Comparison of ENCODE assay signal across 8 cellular contexts in genomic region chr1:9651220-9651564, GRCh38. TPM values are rescaled to one million over a fixed set of nuclear protein-coding genes. Genes with fewer than 3 reads are reported as not detected.
A peak's percentile ranks its signal among the peaks of the same experiment; 100 is the strongest.
DNase-seq lines count a peak whose midpoint lies in the region; ATAC-seq and TF ChIP-seq lines count a peak whose summit lies in the region.

No MANE protein-coding gene starts in this region.

- WGBS in lower leg skin, 2 donors, result 27 to 30% methylated on average over 10 of the region's 10 CpGs
- WGBS in transverse colon (ENCODE audit: low coverage in 1 of 2), 2 donors, result 12 to 22% methylated on average over 7 to 10 of the region's 10 CpGs

- no peaks in the 10 kb centered on the region for H3K36me3 ChIP-seq in transverse colon

- no peaks in the 10 kb centered on the region for H3K9me3 ChIP-seq in transverse colon

- no peaks in the 10 kb centered on the region for H3K9me3 Mint-ChIP-seq in activated naive CD4-positive, alpha-beta T cell treated with anti-CD3 and anti-CD28 coated beads, Interleukin-2, amount 50 U/mL, for 24 hours
- H3K9me3 Mint-ChIP-seq in activated naive CD8-positive, alpha-beta T cell treated with anti-CD3 and anti-CD28 coated beads, Interleukin-2, amount 50 U/mL, for 24 hours, result no peaks in the 10 kb centered on the region

- no peaks in the 10 kb centered on the region for H3K27me3 Mint-ChIP-seq in activated naive CD4-positive, alpha-beta T cell treated with anti-CD3 and anti-CD28 coated beads, Interleukin-2, amount 50 U/mL, for 24 hours
- H3K27me3 Mint-ChIP-seq in activated naive CD8-positive, alpha-beta T cell treated with anti-CD3 and anti-CD28 coated beads, Interleukin-2, amount 50 U/mL, for 24 hours, result no peaks in the 10 kb centered on the region

- peak overlapping the region; percentile 48 for H3K4me3 ChIP-seq in lower leg skin (ENCODE audit: low read depth, poor library complexity, severe bottlenecking)
- H3K4me3 ChIP-seq in transverse colon, result peak overlapping the region in 3 of 4 donors; percentile 35 to 55 (median 47)

- peaks cover 0 to 22% (median 15%) of the 10 kb centered on the region in 4 donors for H3K4me1 ChIP-seq in transverse colon

- ATAC-seq in activated naive CD8-positive, alpha-beta T cell treated with anti-CD3 and anti-CD28 coated beads, Interleukin-2, amount 50 U/mL, for 24 hours, result no peak

- TF ChIP-seq POLR2A in lower leg skin (IDR thresholded peaks at IDR 0.05), result no peak
- TF ChIP-seq POLR2A in transverse colon (IDR thresholded peaks at IDR 0.05), result no peak

- TF ChIP-seq EP300 in transverse colon (IDR thresholded peaks at IDR 0.05; ENCODE audit: low read depth), result no peak

- H3K27ac ChIP-seq in transverse colon, result peak overlapping the region; percentile 69 to 79 (median 77)

- H3K27ac Mint-ChIP-seq in activated naive CD4-positive, alpha-beta T cell treated with anti-CD3 and anti-CD28 coated beads, Interleukin-2, amount 50 U/mL, for 24 hours, result peak overlapping the region; percentile 99
- H3K27ac Mint-ChIP-seq in activated naive CD8-positive, alpha-beta T cell treated with anti-CD3 and anti-CD28 coated beads, Interleukin-2, amount 50 U/mL, for 24 hours, result peak overlapping the region; percentile 93

- peaks cover 2% of the 10 kb centered on the region for H3K36me3 Mint-ChIP-seq in activated naive CD4-positive, alpha-beta T cell treated with anti-CD3 and anti-CD28 coated beads, Interleukin-2, amount 50 U/mL, for 24 hours
- peaks cover 18% of the 10 kb centered on the region for H3K36me3 Mint-ChIP-seq in activated naive CD8-positive, alpha-beta T cell treated with anti-CD3 and anti-CD28 coated beads, Interleukin-2, amount 50 U/mL, for 24 hours (ENCODE audit: low read depth)

- in situ Hi-C loops in transverse colon (cut with MboI; ENCODE audit: low pct_ligation_motif_present in 1 of 4, low pct_unique_long_range_greater_than_20kb in 1 of 4, low sequenced_read_pairs in 3 of 4), result no loop called here

- intact Hi-C loops in lower leg skin (cut with DNase I; ENCODE audit: low total_unique reads), result no loop called here
- intact Hi-C loops in transverse colon (cut with DNase I; ENCODE audit: low total_unique reads), result no loop called here

- DNase-seq in activated naive CD4-positive, alpha-beta T cell treated with anti-CD3 and anti-CD28 coated beads, Interleukin-2, amount 50 U/mL, for 16 hours, result no peak
- DNase-seq in activated naive CD8-positive, alpha-beta T cell treated with anti-CD3 and anti-CD28 coated beads, Interleukin-2, amount 50 U/mL, for 24 hours, result no peak
- DNase-seq in lower leg skin (ENCODE audit: low spot score in 2 of 2) (no peak), transverse colon (no peak), SW 1271 (lab: John Stamatoyannopoulos, UW) (no peak), amygdala (lab: John Stamatoyannopoulos, UW) (no peak), ureter (ENCODE audit: low spot score) (no peak)

- peaks cover 73% of the 10 kb centered on the region for H3K4me1 Mint-ChIP-seq in activated naive CD4-positive, alpha-beta T cell treated with anti-CD3 and anti-CD28 coated beads, Interleukin-2, amount 50 U/mL, for 24 hours
- peaks cover 59% of the 10 kb centered on the region for H3K4me1 Mint-ChIP-seq in activated naive CD8-positive, alpha-beta T cell treated with anti-CD3 and anti-CD28 coated beads, Interleukin-2, amount 50 U/mL, for 24 hours

- H3K27me3 ChIP-seq in transverse colon, result peaks cover 54% of the 10 kb centered on the region

- H3K4me3 Mint-ChIP-seq in activated naive CD4-positive, alpha-beta T cell treated with anti-CD3 and anti-CD28 coated beads, Interleukin-2, amount 50 U/mL, for 24 hours, result peak overlapping the region; percentile 97
- peak overlapping the region; percentile 90 for H3K4me3 Mint-ChIP-seq in activated naive CD8-positive, alpha-beta T cell treated with anti-CD3 and anti-CD28 coated beads, Interleukin-2, amount 50 U/mL, for 24 hours

- TF ChIP-seq CTCF in lower leg skin (IDR thresholded peaks at IDR 0.05), result no peak
- TF ChIP-seq CTCF in transverse colon (IDR thresholded peaks at IDR 0.05), result no peak

RNA-seq across cellular contexts. Expression of gene PIK3CD, which starts 0.3 kb away (rescaled TPM):
- total RNA-seq in lower leg skin, result 1 to 10 TPM; 4.2 to 5.4 (median 5.0) TPM
- total RNA-seq in transverse colon, result 1 to 10 TPM in 3 of 4 donors, under 1 TPM in 1; 0.20 to 6.7 (median 4.1) TPM
- total RNA-seq in ureter, result 7.7 TPM
